14 cellular contexts compared by ENCODE assay signal in the genomic region with DNA sequence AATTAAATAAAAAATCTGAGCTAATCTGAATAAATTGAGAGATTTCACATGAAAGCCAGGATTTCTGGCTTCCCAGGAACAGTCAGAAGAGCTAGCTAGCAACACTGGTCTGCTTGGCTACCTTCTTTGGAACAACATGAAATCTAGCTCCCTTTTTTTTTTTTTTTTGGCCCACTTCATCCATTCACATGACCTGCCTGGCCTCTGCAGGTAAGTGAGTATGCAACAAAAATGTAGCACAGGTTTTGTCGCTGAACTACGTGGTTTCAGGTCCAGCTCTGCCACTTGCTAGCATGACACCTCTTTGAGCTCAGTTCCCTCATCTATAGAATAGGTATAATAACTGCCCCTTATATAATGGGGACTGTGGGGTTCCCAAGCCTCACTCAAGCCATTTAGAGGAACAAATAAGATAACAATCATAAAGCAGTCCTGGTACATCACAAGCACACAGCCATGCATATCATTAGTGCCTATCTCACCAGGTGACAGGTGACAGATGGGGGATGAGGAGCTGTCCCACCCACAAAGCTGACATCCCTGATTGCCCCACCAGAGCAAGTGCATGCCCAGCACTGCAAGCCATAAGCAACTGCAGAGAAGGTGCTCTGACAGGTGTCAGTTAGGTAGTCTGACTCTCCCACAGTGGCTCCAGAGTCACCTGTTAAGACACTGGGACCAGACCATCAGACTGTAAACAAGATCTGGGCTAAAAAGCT. TPM values are rescaled to one million over a fixed set of nuclear protein-coding genes. Genes with fewer than 3 reads are reported as not detected.
DNase-seq lines count a peak whose midpoint lies in the region; ATAC-seq, FAIRE-seq and TF ChIP-seq lines count a peak whose summit lies in the region.
"Had no signal": no experiment of that assay in that cellular context is flagged by ENCODE, and none has a peak within 500 bp of the region (broad histone marks: within the 10 kb centered on the region; RNA-seq: fewer than 3 reads in every experiment).

No MANE protein-coding gene starts in this region.

- no peak for ATAC-seq in HCT116
- no peak for ATAC-seq in activated CD4-positive, alpha-beta T cell treated with anti-CD3 and anti-CD28 coated beads for 36 hours

- H3K9me2 ChIP-seq in HCT116 (ENCODE audit: insufficient read depth) = no peaks in the 10 kb centered on the region
- no peaks in the 10 kb centered on the region for H3K9me2 ChIP-seq in MM.1S (replicated peaks; ENCODE audit: insufficient read depth, low read length)

- no peaks in the 10 kb centered on the region for H3K27me3 ChIP-seq in BLaER1
- H3K27me3 ChIP-seq in HCT116 (ENCODE audit: insufficient read depth, low read length) = no peaks in the 10 kb centered on the region
- H3K27me3 ChIP-seq in endothelial cell of umbilical vein (ENCODE audit: control insufficient read depth in 2 of 2, insufficient read depth in 2 of 2, low read length in 2 of 2) = no peaks in the 10 kb centered on the region
- H3K27me3 ChIP-seq in MM.1S (replicated peaks; ENCODE audit: insufficient read depth, low read length) = no peaks in the 10 kb centered on the region

- H4K20me1 ChIP-seq in BLaER1 (peaks cover 68% of the 10 kb centered on the region), HCT116 (ENCODE audit: insufficient read depth) (no peaks in the 10 kb centered on the region; the same call in 1 of the 2 replicates), endothelial cell of umbilical vein (replicated peaks; ENCODE audit: control insufficient read depth, extremely low read depth, insufficient read depth, low read length) (no peaks in the 10 kb centered on the region), MM.1S (ENCODE audit: insufficient read depth, low read length) (no peaks in the 10 kb centered on the region)

- no TSS peak for BruUV-seq in HCT116 (replicated peaks; lab: Mats Ljungman, UMichigan)
- BruUV-seq in endothelial cell of umbilical vein (replicated peaks; lab: Mats Ljungman, UMichigan) = no TSS peak

- H3K36me3 ChIP-seq in BLaER1 (no peaks in the 10 kb centered on the region), HCT116 (ENCODE audit: control insufficient read depth in 1 of 2, insufficient read depth in 2 of 2, low read length in 2 of 2) (no peaks in the 10 kb centered on the region; a peak in 1 of 4 replicates), endothelial cell of umbilical vein (ENCODE audit: control insufficient read depth in 2 of 2, extremely low read depth in 1 of 2, insufficient read depth in 2 of 2, low read length in 2 of 2) (no peaks in the 10 kb centered on the region), MM.1S (replicated peaks; ENCODE audit: insufficient read depth, low read length) (no peaks in the 10 kb centered on the region)

- dilution Hi-C loops in endothelial cell of umbilical vein (cut with MboI; ENCODE audit: extremely low pct_ligation_motif_present, low sequenced_read_pairs) = no loop called here

- POLR2A ChIA-PET in HCT116 (lab: Charles Lee) (interaction anchor here (0.8 to 6.9 kb wide), 6 partner anchors 9 to 53 kb away, joined by 3 to 46 read pairs (median 7); a partner anchor contains a TSS), endothelial cell of umbilical vein (lab: Charles Lee) (interaction anchor here (0.6 to 5.9 kb wide), 6 partner anchors 8 to 64 kb away, joined by 3 to 53 read pairs (median 32); a partner anchor contains a TSS)
- POLR2A ChIA-PET in activated CD4-positive, alpha-beta T cell treated with anti-CD3 and anti-CD28 coated beads for 36 hours (lab: Charles Lee) = interaction anchor here (0.5 to 5.8 kb wide), 6 partner anchors 8 to 229 kb away, joined by 3 to 47 read pairs (median 4); a partner anchor contains a TSS

- H3K4me1 ChIP-seq in BLaER1 (peaks cover 72% of the 10 kb centered on the region), HCT116 (ENCODE audit: control insufficient read depth in 1 of 2, insufficient read depth in 2 of 2, low read length in 2 of 2) (peaks cover 53 to 87% of the 10 kb centered on the region in 2 experiments), endothelial cell of umbilical vein (ENCODE audit: control insufficient read depth, extremely low read depth, insufficient read depth, low read length) (peaks cover 84% of the 10 kb centered on the region), MM.1S (ENCODE audit: low read length) (no peaks in the 10 kb centered on the region)

- H3K4me2 ChIP-seq in BLaER1 = peak overlapping the region; percentile 13; the same call in 1 of the 2 replicates
- H3K4me2 ChIP-seq in HCT116 (ENCODE audit: low read length) = peak overlapping the region; percentile 38
- H3K4me2 ChIP-seq in endothelial cell of umbilical vein (ENCODE audit: insufficient read depth, low read length) = no peak overlapping the region
- no peak overlapping the region for H3K4me2 ChIP-seq in MM.1S (ENCODE audit: low read depth, low read length)

- H3K27me3 Mint-ChIP-seq in osteocyte (ENCODE audit: unreplicated experiment) = no peaks in the 10 kb centered on the region
- H3K27me3 Mint-ChIP-seq in activated CD4-positive, alpha-beta T cell treated with anti-CD3 and anti-CD28 coated beads for 36 hours = no peaks in the 10 kb centered on the region

- H3F3A ChIP-seq in MM.1S (ENCODE audit: insufficient read depth, low read length) = no peaks in the 10 kb centered on the region

- H3K79me2 ChIP-seq in HCT116 (ENCODE audit: insufficient read depth, low read length) (peaks cover 100% of the 10 kb centered on the region), endothelial cell of umbilical vein (ENCODE audit: control insufficient read depth, insufficient read depth, low read length) (peaks cover 88% of the 10 kb centered on the region), MM.1S (ENCODE audit: low read length) (no peaks in the 10 kb centered on the region)

- intact Hi-C loops in HCT116 (cut with micrococcal nuclease) (loop anchor here (10.0 kb wide), 1 partner anchor 195 kb away; a partner anchor contains a TSS), endothelial cell of umbilical vein (cut with micrococcal nuclease) (no loop called here)
- intact Hi-C loops in activated CD4-positive, alpha-beta T cell treated with anti-CD3 and anti-CD28 coated beads for 36 hours (cut with DNase I, micrococcal nuclease) = no loop called here

- no peak overlapping the region for H3K4me3 ChIP-seq in BLaER1
- H3K4me3 ChIP-seq in HCT116 (replicated peaks in 1 of 2; ENCODE audit: low read depth in 1 of 2, low read length in 2 of 2) = no peak overlapping the region
- no peak overlapping the region for H3K4me3 ChIP-seq in endothelial cell of umbilical vein (replicated peaks in 1 of 3; ENCODE audit: insufficient read depth in 1 of 3, low read depth in 1 of 3, low read length in 3 of 3)
- no peak overlapping the region for H3K4me3 ChIP-seq in MM.1S (ENCODE audit: low read length)

- TF ChIP-seq CTCF in HCT116 (IDR thresholded peaks at IDR 0.05 in 2 of 3, conservative IDR thresholded peaks at IDR 0.05 in 1 of 3; ENCODE audit: borderline replicate concordance in 1 of 3, insufficient read depth in 1 of 3, low read depth in 2 of 3, low read length in 2 of 3) (no peak), endothelial cell of umbilical vein (IDR thresholded peaks at IDR 0.05; ENCODE audit: extremely low read depth in 1 of 2, insufficient read depth in 1 of 2, low read depth in 1 of 2, low read length in 2 of 2) (no peak), osteocyte (IDR thresholded peaks at IDR 0.05) (no peak), MM.1S (IDR thresholded peaks at IDR 0.05; ENCODE audit: low read length) (no peak)

- H3K9me3 ChIP-seq in BLaER1 (no peaks in the 10 kb centered on the region), HCT116 (ENCODE audit: control insufficient read depth in 1 of 2, insufficient read depth in 1 of 2, low read depth in 1 of 2, low read length in 2 of 2) (no peaks in the 10 kb centered on the region), endothelial cell of umbilical vein (replicated peaks; ENCODE audit: control insufficient read depth, insufficient read depth, low read length) (no peaks in the 10 kb centered on the region), MM.1S (replicated peaks; ENCODE audit: insufficient read depth, low read length) (no peaks in the 10 kb centered on the region)

- no peaks in the 10 kb centered on the region for H3K9me1 ChIP-seq in endothelial cell of umbilical vein (replicated peaks; ENCODE audit: control insufficient read depth, extremely low read depth, insufficient read depth, low read length)

- no peak for DNase-seq in HCT116 (ENCODE audit: low read depth, low spot score)
- no peak for DNase-seq in endothelial cell of umbilical vein (ENCODE audit: low read depth, low spot score)
- DNase-seq in osteocyte (ENCODE audit: extremely low spot score, unreplicated experiment) = no peak
- DNase-seq in activated CD4-positive, alpha-beta T cell treated with anti-CD3 and anti-CD28 coated beads for 36 hours = no peak
- no peak for DNase-seq in iPS-NIHi7 (ENCODE audit: extremely low spot score)
- no peak for DNase-seq in MM.1S
- no peak for DNase-seq in OCI-M1 (lab: John Stamatoyannopoulos, UW)
- DNase-seq: cerebellar nuclear complex; NCI-H146; stimulated activated CD4-positive, alpha-beta T cell treated with anti-CD3 and anti-CD28 coated beads, Interleukin-2, amount 100 ng/mL, for 24 hours had no signal

- H3K4me1 Mint-ChIP-seq in osteocyte (ENCODE audit: unreplicated experiment) = peaks cover 72% of the 10 kb centered on the region
- peaks cover 72% of the 10 kb centered on the region for H3K4me1 Mint-ChIP-seq in activated CD4-positive, alpha-beta T cell treated with anti-CD3 and anti-CD28 coated beads for 36 hours

- RAD21 ChIA-PET in HCT116 (lab: Charles Lee; ENCODE audit: low non-redundant PET in 1 of 2, low total read pairs in 2 of 2, uncharacterized antibody in 2 of 2, unreplicated experiment in 2 of 2) = no interaction called here

- H3K9me3 Mint-ChIP-seq in osteocyte (ENCODE audit: unreplicated experiment) = no peaks in the 10 kb centered on the region
- no peaks in the 10 kb centered on the region for H3K9me3 Mint-ChIP-seq in activated CD4-positive, alpha-beta T cell treated with anti-CD3 and anti-CD28 coated beads for 36 hours (ENCODE audit: low read depth)

- no peak for TF ChIP-seq RAD21 in HCT116 (IDR thresholded peaks at IDR 0.05; ENCODE audit: low read depth)

- peak overlapping the region; percentile 34 for H3K27ac Mint-ChIP-seq in osteocyte (ENCODE audit: unreplicated experiment)
- no peak overlapping the region for H3K27ac Mint-ChIP-seq in activated CD4-positive, alpha-beta T cell treated with anti-CD3 and anti-CD28 coated beads for 36 hours

- H3K36me3 Mint-ChIP-seq in osteocyte (ENCODE audit: unreplicated experiment) = no peaks in the 10 kb centered on the region
- H3K36me3 Mint-ChIP-seq in activated CD4-positive, alpha-beta T cell treated with anti-CD3 and anti-CD28 coated beads for 36 hours (ENCODE audit: low read depth) = no peaks in the 10 kb centered on the region

- TF ChIP-seq POLR2A in HCT116 (IDR thresholded peaks at IDR 0.05; ENCODE audit: borderline replicate concordance, extremely low read depth, insufficient read depth, insufficient read length) (no peak), endothelial cell of umbilical vein (IDR thresholded peaks at IDR 0.05; ENCODE audit: low read depth, low read length) (no peak)

- H3K4me3 Mint-ChIP-seq in osteocyte (ENCODE audit: unreplicated experiment) = no peak overlapping the region
- H3K4me3 Mint-ChIP-seq in activated CD4-positive, alpha-beta T cell treated with anti-CD3 and anti-CD28 coated beads for 36 hours = no peak overlapping the region

- H2AFZ ChIP-seq in HCT116 (ENCODE audit: low read depth, low read length, poor library complexity, severe bottlenecking) (no peak overlapping the region), endothelial cell of umbilical vein (ENCODE audit: low read depth, low read length) (no peak overlapping the region), MM.1S (ENCODE audit: low read length) (no peak overlapping the region)

- FAIRE-seq in endothelial cell of umbilical vein (lab: Jason Lieb, UNC) = no peak
- FAIRE-seq: endometrium, GM18507 had no signal

- H3K9ac ChIP-seq in BLaER1 (no peak overlapping the region), HCT116 (ENCODE audit: low read length) (no peak overlapping the region), endothelial cell of umbilical vein (replicated peaks; ENCODE audit: extremely low read depth, insufficient read depth, low read length) (no peak overlapping the region), MM.1S (ENCODE audit: low read length) (no peak overlapping the region)

- H3K27ac ChIP-seq in BLaER1 (no peak overlapping the region), HCT116 (ENCODE audit: low read depth, low read length) (no peak overlapping the region), endothelial cell of umbilical vein (ENCODE audit: insufficient read depth, low read depth, low read length) (peak overlapping the region; percentile 83), MM.1S (ENCODE audit: low read length) (no peak overlapping the region)

- CTCF ChIA-PET in HCT116 (lab: Charles Lee) = interaction anchor here (1.1 to 3.5 kb wide), 4 partner anchors 8 to 26 kb away, joined by 3 to 13 read pairs (median 6); a partner anchor contains a TSS
- CTCF ChIA-PET in endothelial cell of umbilical vein (lab: Charles Lee) = interaction anchor here (24.5 to 33.5 kb wide), 2 partner anchors 12 to 18 kb away, joined by 906 to 1402 read pairs; a partner anchor contains a TSS
- CTCF ChIA-PET in activated CD4-positive, alpha-beta T cell treated with anti-CD3 and anti-CD28 coated beads for 36 hours (lab: Charles Lee) = interaction anchor here (0.7 to 9.9 kb wide), 9 partner anchors 8 to 654 kb away, joined by 3 to 69 read pairs (median 5); a partner anchor contains a TSS

RNA-seq across cellular contexts. Expression of a gene that starts 25.6 kb away (rescaled TPM):
- 211 TPM for total RNA-seq in HCT116 (2021; ENCODE audit: unreplicated experiment)
- 161 and 178 TPM in 2 replicates for polyA plus RNA-seq in HCT116 (2012)
- total RNA-seq in endothelial cell of umbilical vein = 228 and 258 TPM in 2 replicates
- polyA plus RNA-seq in endothelial cell of umbilical vein = 132 and 192 TPM in 2 replicates
- polyA plus RNA-seq in endothelial cell of umbilical vein (2011; cell fraction: cytosol; rRNA removed) = 97.5 and 108 TPM in 2 replicates
- 253 and 301 TPM in 2 replicates for polyA plus RNA-seq in endothelial cell of umbilical vein (2011; cell fraction: nucleus; rRNA removed)
- polyA plus RNA-seq in endothelial cell of umbilical vein (2012) = 204 and 280 TPM in 2 replicates
- polyA minus RNA-seq in endothelial cell of umbilical vein = 119 and 149 TPM in 2 replicates
- 23.4 TPM for polyA minus RNA-seq in endothelial cell of umbilical vein (2011; cell fraction: cytosol; rRNA and poly(A)+ RNA removed)
- 96.7 and 110 TPM in 2 replicates for polyA minus RNA-seq in endothelial cell of umbilical vein (2011; cell fraction: nucleus; rRNA and poly(A)+ RNA removed)
- total RNA-seq in osteocyte = 76.7 and 79.9 TPM in 2 replicates
- total RNA-seq in activated CD4-positive, alpha-beta T cell treated with anti-CD3 and anti-CD28 coated beads for 36 hours = 100 to 1,000 TPM in 1 of 2 experiments, 10 to 100 TPM in 1; 74.5 to 104 TPM

RNA-seq across cellular contexts. Expression of a gene that starts 39.0 kb away (rescaled TPM):
- total RNA-seq in HCT116 (2021; ENCODE audit: unreplicated experiment) (4,123 TPM), endothelial cell of umbilical vein (2,020 and 2,099 TPM in 2 replicates), osteocyte (2,037 TPM in 2 replicates)
- 6,734 and 7,674 TPM in 2 replicates for polyA plus RNA-seq in HCT116 (2012)
- polyA plus RNA-seq in endothelial cell of umbilical vein = 7,015 and 7,522 TPM in 2 replicates
- 8,040 and 8,266 TPM in 2 replicates for polyA plus RNA-seq in endothelial cell of umbilical vein (2011; cell fraction: cytosol; rRNA removed)
- polyA plus RNA-seq in endothelial cell of umbilical vein (2011; cell fraction: nucleus; rRNA removed) = 2,768 and 3,060 TPM in 2 replicates
- polyA plus RNA-seq in endothelial cell of umbilical vein (2012) = 2,884 and 3,284 TPM in 2 replicates
- 3,611 and 3,830 TPM in 2 replicates for polyA minus RNA-seq in endothelial cell of umbilical vein
- polyA minus RNA-seq in endothelial cell of umbilical vein (2011; cell fraction: cytosol; rRNA and poly(A)+ RNA removed) = 2,139 TPM
- polyA minus RNA-seq in endothelial cell of umbilical vein (2011; cell fraction: nucleus; rRNA and poly(A)+ RNA removed) = 516 and 595 TPM in 2 replicates
- 1,000 to 10,000 TPM; 3,424 to 4,221 TPM for total RNA-seq in activated CD4-positive, alpha-beta T cell treated with anti-CD3 and anti-CD28 coated beads for 36 hours

RNA-seq across cellular contexts. Expression of a gene that starts 45.4 kb away (rescaled TPM):
- total RNA-seq in HCT116 (2021; ENCODE audit: unreplicated experiment) (184 TPM), endothelial cell of umbilical vein (79.1 and 101 TPM in 2 replicates), osteocyte (106 and 115 TPM in 2 replicates)
- 94.9 and 100 TPM in 2 replicates for polyA plus RNA-seq in HCT116 (2012)
- polyA plus RNA-seq in endothelial cell of umbilical vein = 30.1 and 38.3 TPM in 2 replicates
- polyA plus RNA-seq in endothelial cell of umbilical vein (2011; cell fraction: cytosol; rRNA removed) = 27.7 and 31.9 TPM in 2 replicates
- 308 and 543 TPM in 2 replicates for polyA plus RNA-seq in endothelial cell of umbilical vein (2011; cell fraction: nucleus; rRNA removed)
- polyA plus RNA-seq in endothelial cell of umbilical vein (2012) = 52.5 and 53.9 TPM in 2 replicates
- 134 and 148 TPM in 2 replicates for polyA minus RNA-seq in endothelial cell of umbilical vein
- polyA minus RNA-seq in endothelial cell of umbilical vein (2011; cell fraction: cytosol; rRNA and poly(A)+ RNA removed) = 86.0 TPM
- 132 and 142 TPM in 2 replicates for polyA minus RNA-seq in endothelial cell of umbilical vein (2011; cell fraction: nucleus; rRNA and poly(A)+ RNA removed)
- 100 to 1,000 TPM; 125 to 139 TPM for total RNA-seq in activated CD4-positive, alpha-beta T cell treated with anti-CD3 and anti-CD28 coated beads for 36 hours

RNA-seq across cellular contexts. Expression of a gene that starts 51.8 kb away (rescaled TPM):
- total RNA-seq in HCT116 (2021; ENCODE audit: unreplicated experiment) (2,248 TPM), endothelial cell of umbilical vein (2,424 and 7,220 TPM in 2 replicates), osteocyte (6,059 and 6,780 TPM in 2 replicates)
- 37.9 and 41.5 TPM in 2 replicates for polyA plus RNA-seq in HCT116 (2012)
- polyA plus RNA-seq in endothelial cell of umbilical vein = under 0.01 TPM in 2 replicates
- under 0.01 TPM in 2 replicates for polyA plus RNA-seq in endothelial cell of umbilical vein (2011; cell fraction: cytosol; rRNA removed)
- under 0.01 TPM in 2 replicates for polyA plus RNA-seq in endothelial cell of umbilical vein (2011; cell fraction: nucleus; rRNA removed)
- 82.7 and 305 TPM in 2 replicates for polyA plus RNA-seq in endothelial cell of umbilical vein (2012)
- polyA minus RNA-seq in endothelial cell of umbilical vein = under 0.01 TPM in 2 replicates
- 34,060 TPM for polyA minus RNA-seq in endothelial cell of umbilical vein (2011; cell fraction: cytosol; rRNA and poly(A)+ RNA removed)
- polyA minus RNA-seq in endothelial cell of umbilical vein (2011; cell fraction: nucleus; rRNA and poly(A)+ RNA removed) = under 0.01 TPM in 2 replicates
- total RNA-seq in activated CD4-positive, alpha-beta T cell treated with anti-CD3 and anti-CD28 coated beads for 36 hours = 1,000 to 10,000 TPM in 1 of 2 experiments, 100 to 1,000 TPM in 1; 385 to 1,689 TPM
- total RNA-seq: NCI-H460 had no signal

RNA-seq across cellular contexts. Expression of a gene that starts 53.1 kb away (rescaled TPM):
- total RNA-seq in HCT116 (2021; ENCODE audit: unreplicated experiment) = 2,323 TPM
- polyA plus RNA-seq in HCT116 (2012) = 25.9 and 42.2 TPM in 2 replicates
- total RNA-seq in endothelial cell of umbilical vein = 2,141 and 7,155 TPM in 2 replicates
- polyA plus RNA-seq in endothelial cell of umbilical vein = under 0.01 TPM in 2 replicates
- polyA plus RNA-seq in endothelial cell of umbilical vein (2011; cell fraction: cytosol; rRNA removed) = under 0.01 TPM in 1 of 2 replicates, not detected in the other
- under 0.01 TPM in 2 replicates for polyA plus RNA-seq in endothelial cell of umbilical vein (2011; cell fraction: nucleus; rRNA removed)
- 82.7 and 366 TPM in 2 replicates for polyA plus RNA-seq in endothelial cell of umbilical vein (2012)
- polyA minus RNA-seq in endothelial cell of umbilical vein = under 0.01 TPM in 2 replicates
- 35,848 TPM for polyA minus RNA-seq in endothelial cell of umbilical vein (2011; cell fraction: cytosol; rRNA and poly(A)+ RNA removed)
- polyA minus RNA-seq in endothelial cell of umbilical vein (2011; cell fraction: nucleus; rRNA and poly(A)+ RNA removed) = under 0.01 TPM in 2 replicates
- total RNA-seq in osteocyte = 2,875 and 3,252 TPM in 2 replicates
- 1,000 to 10,000 TPM in 1 of 2 experiments, 100 to 1,000 TPM in 1; 323 to 1,150 TPM for total RNA-seq in activated CD4-positive, alpha-beta T cell treated with anti-CD3 and anti-CD28 coated beads for 36 hours
- total RNA-seq: NCI-H460 had no signal

Comparison
In these comparisons a context has a peak if more than half of its experiments do, and no peak if none do; other contexts are left out.
1. H3K4me2 ChIP-seq: peak in BLaER1 (single experiment) and HCT116 (single experiment); none in endothelial cell of umbilical vein (single experiment) and MM.1S (single experiment).